In the genomic region with DNA sequence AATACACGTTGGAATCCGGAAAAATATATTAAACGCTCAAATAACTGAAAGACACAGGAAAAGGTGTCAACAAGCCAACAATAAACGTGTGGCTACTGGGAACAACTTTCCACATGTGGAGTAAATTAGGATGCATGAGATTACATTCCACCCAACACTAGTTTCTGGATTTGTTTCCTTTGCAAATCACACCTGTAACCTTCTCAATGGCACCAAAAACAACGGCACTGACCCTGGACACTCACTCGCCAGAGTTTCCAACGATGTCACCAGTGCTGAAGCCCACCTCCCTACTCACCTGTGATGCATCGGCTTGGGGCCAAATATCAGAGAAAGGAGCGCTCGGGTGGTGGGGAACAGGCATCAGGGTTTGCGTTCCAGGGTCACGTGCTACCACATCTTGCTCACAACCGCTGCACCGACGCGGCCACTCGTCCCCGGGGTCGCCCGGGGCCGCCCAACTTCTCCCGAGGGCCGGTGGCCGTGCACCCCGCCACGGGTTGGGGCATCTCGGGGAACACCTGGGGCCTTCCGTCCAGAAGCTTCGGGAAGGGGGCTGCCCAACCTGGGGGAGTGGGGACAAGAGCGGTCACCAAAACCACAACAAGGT, we compare ENCODE assay signal across 8 cellular contexts. TPM values are rescaled to one million over a fixed set of nuclear protein-coding genes. Genes with fewer than 3 reads are reported as not detected.
DNase-seq lines count a peak whose midpoint lies in the region; ATAC-seq and TF ChIP-seq lines count a peak whose summit lies in the region.

No MANE protein-coding gene starts in this region.

- DNase-seq in NCI-H345 (lab: John Stamatoyannopoulos, UW) = peak; percentile 31
- DNase-seq in NCI-H345 treated with DMSO at 0.1 percent for 48 hours (lab: John Stamatoyannopoulos, UW; ENCODE audit: unreplicated experiment) = no peak
- DNase-seq in NCI-H526 (lab: John Stamatoyannopoulos, UW) = peak; percentile 6 to 23
- DNase-seq in activated T-helper 1 cell treated with anti-CD3 and anti-CD28 coated beads, Interleukin-12 subunit alpha, Interleukin-12 subunit beta, Interleukin-2, Interleukin-4 antibody, amounts not matched to agents 30 ng/mL and 10 ng/mL and 1 ng/mL, durations not matched to agents 14 hours and 24 hours and 36 hours (ENCODE audit: low spot score) = peak; percentile 23
- DNase-seq in glutamatergic neuron = peak; percentile 33
- peak in 1 of 2 donors; percentile 18 for DNase-seq in trophoblast cell
- DNase-seq in MV-4-11 (lab: John Stamatoyannopoulos, UW) = no peak

- ATAC-seq in HG02798 (IDR thresholded peaks at IDR 0.05; ENCODE audit: poor library complexity, unreplicated experiment) = peak; percentile 16

- no peak for TF ChIP-seq CTCF in glutamatergic neuron (IDR thresholded peaks at IDR 0.05; ENCODE audit: partially characterized antibody, unreplicated experiment)

- peak overlapping the region; percentile 92 for H4K12ac ChIP-seq in trophoblast cell (ENCODE audit: low read depth, low read length)

- peak overlapping the region; percentile 92 for H3K4me3 Mint-ChIP-seq in activated T-helper 1 cell treated with anti-CD3 and anti-CD28 coated beads, Interleukin-12 subunit alpha, Interleukin-12 subunit beta, Interleukin-2, Interleukin-4 antibody, amounts not matched to agents 30 ng/mL and 10 ng/mL and 1 ng/mL, durations not matched to agents 14 hours and 24 hours and 36 hours
- peak overlapping the region; percentile 92 for H3K4me3 Mint-ChIP-seq in glutamatergic neuron (ENCODE audit: unreplicated experiment)

- peak overlapping the region; percentile 97 for H3K4ac ChIP-seq in trophoblast cell (ENCODE audit: low read depth, low read length)

- H2BK5ac ChIP-seq in trophoblast cell (ENCODE audit: low read depth, low read length, poor library complexity) = peak overlapping the region; percentile 38

- intact Hi-C loops in activated T-helper 1 cell treated with anti-CD3 and anti-CD28 coated beads, Interleukin-12 subunit alpha, Interleukin-12 subunit beta, Interleukin-2, Interleukin-4 antibody, amounts not matched to agents 30 ng/mL and 10 ng/mL and 1 ng/mL, durations not matched to agents 14 hours and 24 hours and 36 hours (cut with micrococcal nuclease) = loop anchor here (2.0 to 5.0 kb wide), 5 partner anchors 443 to 1458 kb away; a partner anchor contains a TSS

- no peak overlapping the region for H2BK120ac ChIP-seq in trophoblast cell (ENCODE audit: insufficient read depth, low read length, poor library complexity)

- H3K27ac Mint-ChIP-seq in activated T-helper 1 cell treated with anti-CD3 and anti-CD28 coated beads, Interleukin-12 subunit alpha, Interleukin-12 subunit beta, Interleukin-2, Interleukin-4 antibody, amounts not matched to agents 30 ng/mL and 10 ng/mL and 1 ng/mL, durations not matched to agents 14 hours and 24 hours and 36 hours = peak overlapping the region; percentile 89
- peak overlapping the region; percentile 88 for H3K27ac Mint-ChIP-seq in glutamatergic neuron (ENCODE audit: unreplicated experiment)

- WGBS in trophoblast cell (ENCODE audit: extremely low coverage, insufficient coverage, insufficient read length) = no CpG with 5 or more reads among the region's 30 CpGs

- H3K27me3 ChIP-seq in trophoblast cell (ENCODE audit: insufficient read depth, low read length) = no peaks in the 10 kb centered on the region

- H3K9me3 Mint-ChIP-seq in activated T-helper 1 cell treated with anti-CD3 and anti-CD28 coated beads, Interleukin-12 subunit alpha, Interleukin-12 subunit beta, Interleukin-2, Interleukin-4 antibody, amounts not matched to agents 30 ng/mL and 10 ng/mL and 1 ng/mL, durations not matched to agents 14 hours and 24 hours and 36 hours = no peaks in the 10 kb centered on the region
- peaks cover 5% of the 10 kb centered on the region for H3K9me3 Mint-ChIP-seq in glutamatergic neuron (ENCODE audit: unreplicated experiment)

- H2AK5ac ChIP-seq in trophoblast cell (ENCODE audit: low read length) = peak overlapping the region; percentile 53

- H3K4me3 ChIP-seq in trophoblast cell (ENCODE audit: low read depth, low read length) = peak overlapping the region; percentile 92

- H3K4me2 ChIP-seq in trophoblast cell (ENCODE audit: low read length) = peak overlapping the region; percentile 97

- peaks cover 3% of the 10 kb centered on the region for H3K27me3 Mint-ChIP-seq in activated T-helper 1 cell treated with anti-CD3 and anti-CD28 coated beads, Interleukin-12 subunit alpha, Interleukin-12 subunit beta, Interleukin-2, Interleukin-4 antibody, amounts not matched to agents 30 ng/mL and 10 ng/mL and 1 ng/mL, durations not matched to agents 14 hours and 24 hours and 36 hours (ENCODE audit: insufficient read depth)
- H3K27me3 Mint-ChIP-seq in glutamatergic neuron (ENCODE audit: unreplicated experiment) = no peaks in the 10 kb centered on the region

- H3K4me1 ChIP-seq in trophoblast cell (ENCODE audit: control insufficient read depth in 1 of 2, insufficient read depth in 2 of 2, low read length in 2 of 2) = peaks cover 7 to 8% of the 10 kb centered on the region in 2 experiments

- peaks cover 11 to 12% of the 10 kb centered on the region in 2 experiments for H3K36me3 ChIP-seq in trophoblast cell (ENCODE audit: control insufficient read depth in 1 of 2, insufficient read depth in 2 of 2, low read length in 2 of 2)

- peaks cover 12% of the 10 kb centered on the region for H3K79me2 ChIP-seq in trophoblast cell (ENCODE audit: control insufficient read depth, insufficient read depth, low read length, poor library complexity)

- H3K36me3 Mint-ChIP-seq in activated T-helper 1 cell treated with anti-CD3 and anti-CD28 coated beads, Interleukin-12 subunit alpha, Interleukin-12 subunit beta, Interleukin-2, Interleukin-4 antibody, amounts not matched to agents 30 ng/mL and 10 ng/mL and 1 ng/mL, durations not matched to agents 14 hours and 24 hours and 36 hours (ENCODE audit: low read depth) = peaks cover 7% of the 10 kb centered on the region
- H3K36me3 Mint-ChIP-seq in glutamatergic neuron (ENCODE audit: unreplicated experiment) = no peaks in the 10 kb centered on the region

- peaks cover 40% of the 10 kb centered on the region for H3K4me1 Mint-ChIP-seq in activated T-helper 1 cell treated with anti-CD3 and anti-CD28 coated beads, Interleukin-12 subunit alpha, Interleukin-12 subunit beta, Interleukin-2, Interleukin-4 antibody, amounts not matched to agents 30 ng/mL and 10 ng/mL and 1 ng/mL, durations not matched to agents 14 hours and 24 hours and 36 hours (ENCODE audit: low read depth)
- H3K4me1 Mint-ChIP-seq in glutamatergic neuron (ENCODE audit: low read depth, unreplicated experiment) = peaks cover 9% of the 10 kb centered on the region

- peak overlapping the region; percentile 96 for H4K8ac ChIP-seq in trophoblast cell (ENCODE audit: low read depth, low read length)

- no peak overlapping the region for H3K27ac ChIP-seq in trophoblast cell (ENCODE audit: low read depth, low read length)

- peak overlapping the region; percentile 88 for H2AFZ ChIP-seq in trophoblast cell (ENCODE audit: insufficient read depth, low read length, poor library complexity)

- peaks cover 9% of the 10 kb centered on the region for H3K79me1 ChIP-seq in trophoblast cell (ENCODE audit: low read length)

- H3K9ac ChIP-seq in trophoblast cell (ENCODE audit: low read length) = peak overlapping the region; percentile 94

- H4K91ac ChIP-seq in trophoblast cell (ENCODE audit: low read depth, low read length) = peak overlapping the region; percentile 89

- H3K18ac ChIP-seq in trophoblast cell (ENCODE audit: low read length) = peak overlapping the region; percentile 87

- H2BK12ac ChIP-seq in trophoblast cell (ENCODE audit: low read length) = peak overlapping the region; percentile 17

- H3K14ac ChIP-seq in trophoblast cell (ENCODE audit: low read length) = peak overlapping the region; percentile 88

- no peaks in the 10 kb centered on the region for H3K9me3 ChIP-seq in trophoblast cell (ENCODE audit: insufficient read depth, low read depth, low read length)

- no peak overlapping the region for H3K23ac ChIP-seq in trophoblast cell (ENCODE audit: low read length)

RNA-seq across cellular contexts. Expression of a gene that starts 0.6 kb away (rescaled TPM):
- 28.1 and 30.2 TPM in 2 replicates for total RNA-seq in activated T-helper 1 cell treated with anti-CD3 and anti-CD28 coated beads, Interleukin-12 subunit alpha, Interleukin-12 subunit beta, Interleukin-2, Interleukin-4 antibody, amounts not matched to agents 30 ng/mL and 10 ng/mL and 1 ng/mL, durations not matched to agents 14 hours and 24 hours and 36 hours
- total RNA-seq in glutamatergic neuron (ENCODE audit: unreplicated experiment) = 30.1 TPM
- polyA plus RNA-seq in trophoblast cell (2013) = 13.9 and 14.2 TPM in 2 replicates

RNA-seq across cellular contexts. Expression of a gene that starts 14.2 kb away (rescaled TPM):
- total RNA-seq in activated T-helper 1 cell treated with anti-CD3 and anti-CD28 coated beads, Interleukin-12 subunit alpha, Interleukin-12 subunit beta, Interleukin-2, Interleukin-4 antibody, amounts not matched to agents 30 ng/mL and 10 ng/mL and 1 ng/mL, durations not matched to agents 14 hours and 24 hours and 36 hours = not detected in 2 replicates
- total RNA-seq in glutamatergic neuron (ENCODE audit: unreplicated experiment) = not detected
- 0.01 TPM in 1 of 2 replicates, not detected in the other for polyA plus RNA-seq in trophoblast cell (2013)

Comparison
In these comparisons a context has a peak if more than half of its experiments do, and no peak if none do; other contexts are left out.
1. DNase-seq: peak in NCI-H345 (single experiment), NCI-H526 (2 of 2), activated T-helper 1 cell treated with anti-CD3 and anti-CD28 coated beads, Interleukin-12 subunit alpha, Interleukin-12 subunit beta, Interleukin-2, Interleukin-4 antibody, amounts not matched to agents 30 ng/mL and 10 ng/mL and 1 ng/mL, durations not matched to agents 14 hours and 24 hours and 36 hours (single experiment) and glutamatergic neuron (single experiment); none in NCI-H345 treated with DMSO at 0.1 percent for 48 hours (single experiment) and MV-4-11 (single experiment).